15 cellular contexts compared by ENCODE assay signal in the genomic region with DNA sequence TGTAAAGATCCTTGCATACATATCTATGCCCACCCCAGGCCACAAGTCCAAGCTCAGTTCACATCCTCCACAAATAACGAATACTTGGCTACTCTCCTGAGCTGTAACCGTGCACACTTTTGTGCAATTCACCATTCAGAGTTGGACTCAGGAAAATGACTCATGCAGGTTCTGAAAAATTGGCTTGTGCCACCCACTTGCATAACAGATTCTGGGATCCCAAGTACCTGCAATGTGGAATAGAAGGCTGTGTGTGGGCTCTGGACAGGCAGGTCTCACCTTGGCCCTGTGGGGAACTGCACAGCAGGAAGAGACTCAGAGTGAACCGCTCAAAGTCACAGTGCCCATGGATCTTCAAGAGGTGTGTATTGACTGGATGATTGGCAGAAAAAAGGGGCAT.
DNase-seq lines count a peak whose midpoint lies in the region; ATAC-seq, FAIRE-seq and TF ChIP-seq lines count a peak whose summit lies in the region.
"Had no signal": no experiment of that assay in that cellular context is flagged by ENCODE, and none has a peak within 500 bp of the region (broad histone marks: within the 10 kb centered on the region; RNA-seq: fewer than 3 reads in every experiment).

No MANE protein-coding gene starts in this region.

- no peak overlapping the region for H3K4me3 ChIP-seq in bronchial epithelial cell (ENCODE audit: low read depth, low read length)
- H3K4me3 ChIP-seq: A549 had no signal

- no peak for FAIRE-seq in bronchial epithelial cell (lab: Jason Lieb, UNC)
- FAIRE-seq: A549, D721Med, H54 had no signal

- no peaks in the 10 kb centered on the region for H3K27me3 ChIP-seq in bronchial epithelial cell (ENCODE audit: control insufficient read depth, insufficient read depth, low read length)
- H3K27me3 ChIP-seq: BE2C had no signal

- TF ChIP-seq CTCF in bronchial epithelial cell (IDR thresholded peaks at IDR 0.05; ENCODE audit: insufficient read depth, low read length, severe bottlenecking) = no peak
- no peak for TF ChIP-seq CTCF in omental fat pad (IDR thresholded peaks at IDR 0.05)

- no peaks in the 10 kb centered on the region for H3K36me3 ChIP-seq in bronchial epithelial cell (ENCODE audit: control insufficient read depth, insufficient read depth, low read length)
- H3K36me3 ChIP-seq: BE2C had no signal

- ATAC-seq in omental fat pad (ENCODE audit: low FRiP score) (peak; percentile 51), left cardiac atrium (no peak)
- ATAC-seq: A549, HCT116 had no signal

- intact Hi-C loops in head of caudate nucleus (cut with DNase I) = no loop called here
- intact Hi-C loops in left cardiac atrium (cut with DNase I) = no loop called here

- peak; percentile 10 for DNase-seq in HT1080 (ENCODE audit: low read depth)
- peak; percentile 3 for DNase-seq in bronchial epithelial cell (ENCODE audit: low read depth)
- peak in 33 of 42 donors; percentile 2 to 75 (median 26) for DNase-seq in head of caudate nucleus
- DNase-seq in omental fat pad (ENCODE audit: low spot score) = no peak
- DNase-seq in NCI-H526 (lab: John Stamatoyannopoulos, UW) = no peak
- no peak for DNase-seq in left cardiac atrium
- DNase-seq in A172 (ENCODE audit: low spot score) = no peak
- DNase-seq: BE2C; CD4-positive, alpha-beta memory T cell; DND-41; GF-D8 had no signal

Comparison
In these comparisons a context has a peak if more than half of its experiments do, and no peak if none do; other contexts are left out.
1. DNase-seq: peak in HT1080 (single experiment), bronchial epithelial cell (single experiment) and head of caudate nucleus (33 of 42); none in omental fat pad (single experiment), NCI-H526 (0 of 2), left cardiac atrium (single experiment) and A172 (single experiment).